15 cellular contexts compared by ENCODE assay signal in genomic region chr19:28980236-28980868, GRCh38.
A peak's percentile ranks its signal among the peaks of the same experiment; 100 is the strongest.
DNase-seq lines count a peak whose midpoint lies in the region; ATAC-seq and TF ChIP-seq lines count a peak whose summit lies in the region.
"Had no signal": no experiment of that assay in that cellular context is flagged by ENCODE, and none has a peak within 500 bp of the region (broad histone marks: within the 10 kb centered on the region; RNA-seq: fewer than 3 reads in every experiment).

No MANE protein-coding gene starts in this region.

- no peak overlapping the region for H3K4me2 ChIP-seq in GM23248 (ENCODE audit: unreplicated experiment)

- DNase-seq in GM23248 (peak; percentile 68), WTC11 (ENCODE audit: low spot score) (peak; percentile 49), left ventricle myocardium superior (no peak), retinal pigment epithelial cell (ENCODE audit: low read depth) (no peak), SHP77 (lab: John Stamatoyannopoulos, UW) (no peak)
- DNase-seq: activated naive CD8-positive, alpha-beta T cell treated with anti-CD3 and anti-CD28 coated beads, Interleukin-2, amount 10 ng/mL, durations not matched to agents 7 days and 5 days; dermis blood vessel endothelial cell; DMS53; KG1; NCI-H2107; sigmoid colon; testis had no signal

- no peak overlapping the region for H3K9ac ChIP-seq in GM23248

- no peaks in the 10 kb centered on the region for H3K9me3 ChIP-seq in GM23248 (ENCODE audit: low read depth)
- H3K9me3 ChIP-seq: sigmoid colon, testis had no signal

- H2AFZ ChIP-seq in GM23248: no peak overlapping the region

- TF ChIP-seq CTCF in WTC11 (IDR thresholded peaks at IDR 0.05) (no peak), retinal pigment epithelial cell (conservative IDR thresholded peaks at IDR 0.05; ENCODE audit: low read depth, low read length) (peak; percentile 10)

- H3K36me3 Mint-ChIP-seq in WTC11: no peaks in the 10 kb centered on the region
- H3K36me3 Mint-ChIP-seq: activated naive CD8-positive, alpha-beta T cell treated with anti-CD3 and anti-CD28 coated beads, Interleukin-2, amount 10 ng/mL, durations not matched to agents 7 days and 5 days had no signal

- in situ Hi-C loops in GM23248 (cut with MboI): loop anchor here (25.0 kb wide), 1 partner anchor 243 kb away; no protein-coding TSS in a partner anchor

- H3K27ac ChIP-seq in GM23248: no peak overlapping the region
- H3K27ac ChIP-seq: sigmoid colon, testis had no signal

- H3K27me3 Mint-ChIP-seq in WTC11 (ENCODE audit: low read depth): no peaks in the 10 kb centered on the region; the same call in 1 of the 2 replicates

- H3K27me3 ChIP-seq in GM23248 (replicated peaks; ENCODE audit: insufficient read depth): no peaks in the 10 kb centered on the region
- H3K27me3 ChIP-seq: testis had no signal

- no peaks in the 10 kb centered on the region for H3F3A ChIP-seq in GM23248 (ENCODE audit: insufficient read depth)

- WGBS in GM23248 (ENCODE audit: low coverage in 1 of 2, low lambda C conversion rate in 2 of 2, missing lambda C conversion rate in 2 of 2), 2 experiments: 52 to 57% methylated on average over 7 of the region's 7 CpGs

- ATAC-seq in WTC11 (peak; percentile 92), left ventricle myocardium superior (peak; percentile 57), HG03025 (IDR thresholded peaks at IDR 0.05; ENCODE audit: low FRiP score, unreplicated experiment) (no peak), GM21360 (IDR thresholded peaks at IDR 0.05; ENCODE audit: unreplicated experiment) (no peak)
- ATAC-seq: Panc1 had no signal

- no peaks in the 10 kb centered on the region for H3K79me2 ChIP-seq in GM23248 (ENCODE audit: insufficient read depth)

- CTCF ChIA-PET in WTC11 (lab: Charles Lee): interaction anchor here (0.8 kb wide), 1 partner anchor 646 kb away, joined by 3 read pairs; no protein-coding TSS in a partner anchor

- no peak overlapping the region for H3K4me3 Mint-ChIP-seq in WTC11
- H3K4me3 Mint-ChIP-seq: activated naive CD8-positive, alpha-beta T cell treated with anti-CD3 and anti-CD28 coated beads, Interleukin-2, amount 10 ng/mL, durations not matched to agents 7 days and 5 days had no signal

- peak overlapping the region; percentile 74 for H3K27ac Mint-ChIP-seq in WTC11
- H3K27ac Mint-ChIP-seq: activated naive CD8-positive, alpha-beta T cell treated with anti-CD3 and anti-CD28 coated beads, Interleukin-2, amount 10 ng/mL, durations not matched to agents 7 days and 5 days had no signal

- intact Hi-C loops in left ventricle myocardium superior (cut with micrococcal nuclease): no loop called here

- no peaks in the 10 kb centered on the region for H4K20me1 ChIP-seq in GM23248 (ENCODE audit: insufficient read depth)

- POLR2A ChIA-PET in WTC11 (lab: Charles Lee): no interaction called here

- H3K9me2 ChIP-seq in GM23248 (ENCODE audit: insufficient read depth): no peaks in the 10 kb centered on the region

- H3K36me3 ChIP-seq in GM23248 (ENCODE audit: low read depth): no peaks in the 10 kb centered on the region
- H3K36me3 ChIP-seq: sigmoid colon had no signal

- no peaks in the 10 kb centered on the region for H3K4me1 ChIP-seq in GM23248 (ENCODE audit: insufficient read depth)
- H3K4me1 ChIP-seq: sigmoid colon, testis had no signal

- 0 out of 2 replicates have a peak, but pooled peaks cover 3% of the 10 kb centered on the region for H3K9me3 Mint-ChIP-seq in WTC11
- H3K9me3 Mint-ChIP-seq: activated naive CD8-positive, alpha-beta T cell treated with anti-CD3 and anti-CD28 coated beads, Interleukin-2, amount 10 ng/mL, durations not matched to agents 7 days and 5 days had no signal

- no peak overlapping the region for H3K4me3 ChIP-seq in GM23248
- H3K4me3 ChIP-seq in retinal pigment epithelial cell (ENCODE audit: low read length): no peak overlapping the region
- H3K4me3 ChIP-seq: sigmoid colon, testis had no signal

- peaks cover 17% of the 10 kb centered on the region for H3K4me1 Mint-ChIP-seq in WTC11
- H3K4me1 Mint-ChIP-seq: activated naive CD8-positive, alpha-beta T cell treated with anti-CD3 and anti-CD28 coated beads, Interleukin-2, amount 10 ng/mL, durations not matched to agents 7 days and 5 days had no signal

TF ChIP-seq in WTC11, 78 proteins besides CTCF, POLR2A, EP300 and RAD21:
- TF ChIP-seq FOXJ3 (CRISPR knock-in tag; IDR thresholded peaks at IDR 0.05; ENCODE audit: borderline replicate concordance) (no peak), CREM (CRISPR knock-in tag; IDR thresholded peaks at IDR 0.05) (no peak), TEAD4 (CRISPR knock-in tag; IDR thresholded peaks at IDR 0.05) (no peak), NFE2L1 (CRISPR knock-in tag; IDR thresholded peaks at IDR 0.05) (no peak), MLX (CRISPR knock-in tag; IDR thresholded peaks at IDR 0.05) (no peak), ZNF121 (CRISPR knock-in tag; IDR thresholded peaks at IDR 0.05) (no peak)
- TF ChIP-seq, protein P1, sequence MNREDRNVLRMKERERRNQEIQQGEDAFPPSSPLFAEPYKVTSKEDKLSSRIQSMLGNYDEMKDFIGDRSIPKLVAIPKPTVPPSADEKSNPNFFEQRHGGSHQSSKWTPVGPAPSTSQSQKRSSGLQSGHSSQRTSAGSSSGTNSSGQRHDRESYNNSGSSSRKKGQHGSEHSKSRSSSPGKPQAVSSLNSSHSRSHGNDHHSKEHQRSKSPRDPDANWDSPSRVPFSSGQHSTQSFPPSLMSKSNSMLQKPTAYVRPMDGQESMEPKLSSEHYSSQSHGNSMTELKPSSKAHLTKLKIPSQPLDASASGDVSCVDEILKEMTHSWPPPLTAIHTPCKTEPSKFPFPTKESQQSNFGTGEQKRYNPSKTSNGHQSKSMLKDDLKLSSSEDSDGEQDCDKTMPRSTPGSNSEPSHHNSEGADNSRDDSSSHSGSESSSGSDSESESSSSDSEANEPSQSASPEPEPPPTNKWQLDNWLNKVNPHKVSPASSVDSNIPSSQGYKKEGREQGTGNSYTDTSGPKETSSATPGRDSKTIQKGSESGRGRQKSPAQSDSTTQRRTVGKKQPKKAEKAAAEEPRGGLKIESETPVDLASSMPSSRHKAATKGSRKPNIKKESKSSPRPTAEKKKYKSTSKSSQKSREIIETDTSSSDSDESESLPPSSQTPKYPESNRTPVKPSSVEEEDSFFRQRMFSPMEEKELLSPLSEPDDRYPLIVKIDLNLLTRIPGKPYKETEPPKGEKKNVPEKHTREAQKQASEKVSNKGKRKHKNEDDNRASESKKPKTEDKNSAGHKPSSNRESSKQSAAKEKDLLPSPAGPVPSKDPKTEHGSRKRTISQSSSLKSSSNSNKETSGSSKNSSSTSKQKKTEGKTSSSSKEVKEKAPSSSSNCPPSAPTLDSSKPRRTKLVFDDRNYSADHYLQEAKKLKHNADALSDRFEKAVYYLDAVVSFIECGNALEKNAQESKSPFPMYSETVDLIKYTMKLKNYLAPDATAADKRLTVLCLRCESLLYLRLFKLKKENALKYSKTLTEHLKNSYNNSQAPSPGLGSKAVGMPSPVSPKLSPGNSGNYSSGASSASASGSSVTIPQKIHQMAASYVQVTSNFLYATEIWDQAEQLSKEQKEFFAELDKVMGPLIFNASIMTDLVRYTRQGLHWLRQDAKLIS (CRISPR knock-in tag; IDR thresholded peaks at IDR 0.05; ENCODE audit: borderline replicate concordance): no peak

Comparison
In these comparisons a context has a peak if more than half of its experiments do, and no peak if none do; other contexts are left out.
1. DNase-seq: peak in GM23248 (single experiment) and WTC11 (single experiment); none in left ventricle myocardium superior (single experiment), retinal pigment epithelial cell (single experiment) and SHP77 (0 of 2).
2. ATAC-seq: peak in WTC11 (single experiment) and left ventricle myocardium superior (single experiment); none in HG03025 (single experiment) and GM21360 (single experiment).